Comparison of ENCODE assay signal across 1 cellular context in genomic region chr2:27771548-27772335, GRCh38.
TF ChIP-seq lines count a peak whose summit lies in the region.

Gene MRPL33, plus strand, starts transcription at chr2:27771719. Its CDS starts 59 bp downstream, at chr2:27771778.

TF ChIP-seq in K562, 482 proteins besides CTCF, POLR2A, EP300 and RAD21 (continued from another document and continues in another):
- peak; percentile 89; the same call in 1 of the 2 replicates for TF ChIP-seq RREB1 (CRISPR knock-in tag; IDR thresholded peaks at IDR 0.05)
- no peak for TF ChIP-seq ZNF717 (CRISPR knock-in tag; IDR thresholded peaks at IDR 0.05)
- peak; percentile 91 for TF ChIP-seq E2F8 (IDR thresholded peaks at IDR 0.05; ENCODE audit: low read depth, partially characterized antibody)
- peak; percentile 66 for TF ChIP-seq ELF1 (tag; IDR thresholded peaks at IDR 0.05)
- TF ChIP-seq FOXP4 (CRISPR knock-in tag; IDR thresholded peaks at IDR 0.05; ENCODE audit: borderline replicate concordance): 0 out of 2 replicates have a peak, but pooled peaks have one; percentile 34
- no peak for TF ChIP-seq ATF1 (CRISPR knock-in tag; IDR thresholded peaks at IDR 0.05)
- peak; percentile 90 for TF ChIP-seq ATF1 (tag; IDR thresholded peaks at IDR 0.05)
- TF ChIP-seq CXXC5 (CRISPR knock-in tag; IDR thresholded peaks at IDR 0.05): peak; percentile 85
- TF ChIP-seq DIDO1 (tag; IDR thresholded peaks at IDR 0.05; ENCODE audit: low read depth): peak; percentile 94
- no peak for TF ChIP-seq TCF7 (IDR thresholded peaks at IDR 0.05; ENCODE audit: borderline replicate concordance)
- no peak for TF ChIP-seq NFIX (CRISPR knock-in tag; IDR thresholded peaks at IDR 0.05; ENCODE audit: low read depth)
- TF ChIP-seq NKRF (IDR thresholded peaks at IDR 0.05; ENCODE audit: borderline replicate concordance): peak; percentile 88
- TF ChIP-seq ZNF175 (CRISPR knock-in tag; IDR thresholded peaks at IDR 0.05; ENCODE audit: low read depth): peak; percentile 52; the same call in 1 of the 2 replicates
- TF ChIP-seq IRF1 (CRISPR knock-in tag; IDR thresholded peaks at IDR 0.05; ENCODE audit: borderline replicate concordance): no peak
- TF ChIP-seq ZSCAN29 (IDR thresholded peaks at IDR 0.05): no peak
- TF ChIP-seq E2F1 (CRISPR knock-in tag; IDR thresholded peaks at IDR 0.05): no peak; the same call in 1 of the 2 replicates
- TF ChIP-seq KLF10 (CRISPR knock-in tag; IDR thresholded peaks at IDR 0.05): no peak
- TF ChIP-seq KDM2B (CRISPR knock-in tag; IDR thresholded peaks at IDR 0.05): no peak
- TF ChIP-seq DMBX1 (CRISPR knock-in tag; IDR thresholded peaks at IDR 0.05; ENCODE audit: borderline replicate concordance): peak; percentile 60; the same call in 1 of the 2 replicates
- no peak for TF ChIP-seq FOXJ2 (tag; IDR thresholded peaks at IDR 0.05)
- no peak for TF ChIP-seq ZNF79 (CRISPR knock-in tag; IDR thresholded peaks at IDR 0.05; ENCODE audit: low read depth)
- no peak; the same call in 1 of the 2 replicates for TF ChIP-seq ETV5 (CRISPR knock-in tag; IDR thresholded peaks at IDR 0.05; ENCODE audit: low read depth)
- TF ChIP-seq RBFOX2 (IDR thresholded peaks at IDR 0.05; ENCODE audit: low read depth, low read length): peak; percentile 97
- TF ChIP-seq CLOCK (CRISPR knock-in tag; IDR thresholded peaks at IDR 0.05; ENCODE audit: borderline replicate concordance): no peak
- TF ChIP-seq ZNF655 (CRISPR knock-in tag; IDR thresholded peaks at IDR 0.05): no peak
- no peak for TF ChIP-seq ZNF444 (CRISPR knock-in tag; IDR thresholded peaks at IDR 0.05)
- no peak for TF ChIP-seq GTF3C2 (IDR thresholded peaks at IDR 0.05; ENCODE audit: borderline replicate concordance, extremely low read depth, insufficient read length)
- peak; percentile 60 for TF ChIP-seq MYC (IDR thresholded peaks at IDR 0.05; ENCODE audit: low read depth, low read length)
- TF ChIP-seq MYC (CRISPR knock-in tag; IDR thresholded peaks at IDR 0.05; ENCODE audit: borderline replicate concordance, low read depth): peak; percentile 73; the same call in 1 of the 2 replicates
- TF ChIP-seq NCOA1 (IDR thresholded peaks at IDR 0.05; ENCODE audit: low read depth): peak; percentile 88
- TF ChIP-seq RBM17 (IDR thresholded peaks at IDR 0.05; ENCODE audit: borderline replicate concordance, low read depth, low read length): no peak
- TF ChIP-seq TBL1XR1 (IDR thresholded peaks at IDR 0.05; ENCODE audit: low read length in 2 of 2): peak in 1 of 2 experiments; percentile 32; a peak in 1 of 4 replicates
- 0 out of 2 replicates have a peak, but pooled peaks have one; percentile 45 for TF ChIP-seq ZNF431 (CRISPR knock-in tag; IDR thresholded peaks at IDR 0.05)
- TF ChIP-seq MCM3 (IDR thresholded peaks at IDR 0.05): no peak
- no peak; the same call in 1 of the 2 replicates for TF ChIP-seq BACH1 (tag; IDR thresholded peaks at IDR 0.05)
- TF ChIP-seq ZC3H11A (IDR thresholded peaks at IDR 0.05; ENCODE audit: low read depth, low read length): no peak
- TF ChIP-seq ZNF239 (CRISPR knock-in tag; IDR thresholded peaks at IDR 0.05): no peak
- no peak for TF ChIP-seq SMARCE1 (IDR thresholded peaks at IDR 0.05)
